Comparison of ENCODE assay signal across 33 cellular contexts in the genomic region with DNA sequence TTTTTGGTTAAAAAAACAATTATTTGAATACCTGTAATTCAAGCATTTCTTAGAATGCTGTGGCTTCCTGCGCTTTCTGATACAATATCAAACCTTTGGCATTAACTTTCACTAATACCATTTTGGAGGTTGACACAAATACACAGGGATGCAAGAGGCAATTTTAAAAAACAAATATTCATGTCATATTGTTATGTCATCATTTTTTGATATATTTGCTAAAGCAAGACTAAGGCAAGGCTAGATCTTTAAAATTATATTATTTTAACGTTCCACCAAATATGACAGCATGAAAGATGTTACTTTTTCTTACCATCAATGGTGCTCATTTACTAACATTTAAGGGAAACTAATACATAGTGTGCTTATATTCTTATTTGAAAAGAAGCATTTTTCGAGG.
DNase-seq lines count a peak whose midpoint lies in the region; ATAC-seq, FAIRE-seq and TF ChIP-seq lines count a peak whose summit lies in the region.
"Had no signal": no experiment of that assay in that cellular context is flagged by ENCODE, and none has a peak within 500 bp of the region (broad histone marks: within the 10 kb centered on the region; RNA-seq: fewer than 3 reads in every experiment).

No MANE protein-coding gene starts in this region.

- H3K27ac ChIP-seq in HepG2 (ENCODE audit: extremely low read length, insufficient read depth, low read length): no peak overlapping the region
- H3K27ac ChIP-seq in right lobe of liver: no peak overlapping the region
- H3K27ac ChIP-seq in A549: no peak overlapping the region
- no peak overlapping the region for H3K27ac ChIP-seq in IMR-90 (ENCODE audit: insufficient read depth, low read length)
- no peak overlapping the region for H3K27ac ChIP-seq in K562 (ENCODE audit: extremely low read depth, low read depth, low read length)
- H3K27ac ChIP-seq: 22Rv1; BLaER1; BLaER1 treated with 17β-estradiol and CSF1 and Interleukin-3, amounts not matched to agents 10 nM and 100 nM; C4-2B had no signal

- H2AK5ac ChIP-seq in IMR-90 (ENCODE audit: low read depth, low read length): no peak overlapping the region

- no peak overlapping the region for H3K18ac ChIP-seq in IMR-90 (ENCODE audit: low read depth, low read length)

- H4K20me1 ChIP-seq in HepG2 (ENCODE audit: insufficient read depth, low read length): 0 out of 2 replicates have a peak, but pooled peaks cover 2% of the 10 kb centered on the region
- no peaks in the 10 kb centered on the region for H4K20me1 ChIP-seq in IMR-90 (ENCODE audit: insufficient read depth, low read length)
- H4K20me1 ChIP-seq in K562 (replicated peaks; ENCODE audit: control insufficient read depth, insufficient read depth, low read length): no peaks in the 10 kb centered on the region
- H4K20me1 ChIP-seq: BLaER1; BLaER1 treated with 17β-estradiol and CSF1 and Interleukin-3, amounts not matched to agents 10 nM and 100 nM had no signal

- CTCF ChIA-PET in HepG2 (lab: Yijun Ruan, JAX; ENCODE audit: low intra/inter-chr PET ratio, low total read pairs) (no interaction called here), A549 (lab: Yijun Ruan, JAX) (no interaction called here), IMR-90 (lab: Yijun Ruan, JAX) (no interaction called here), K562 (lab: Yijun Ruan, JAX; ENCODE audit: low intra/inter-chr PET ratio) (no interaction called here)

- no peak overlapping the region for H3K56ac ChIP-seq in IMR-90 (ENCODE audit: extremely low read depth, insufficient read depth, low read length)

- H4K8ac ChIP-seq in IMR-90 (ENCODE audit: low read depth in 2 of 2, low read length in 2 of 2): no peak overlapping the region

- no peak overlapping the region for H4K91ac ChIP-seq in IMR-90 (ENCODE audit: insufficient read depth, low read depth, low read length)

- H2AK9ac ChIP-seq in IMR-90 (replicated peaks; ENCODE audit: low read depth, low read length, poor library complexity): no peak overlapping the region

- no peak overlapping the region for H3K23ac ChIP-seq in IMR-90 (ENCODE audit: low read depth, low read length)

- no peak overlapping the region for H2BK5ac ChIP-seq in IMR-90 (ENCODE audit: low read depth, low read length, poor library complexity, severe bottlenecking)

- no peaks in the 10 kb centered on the region for H3K9me1 ChIP-seq in IMR-90 (ENCODE audit: insufficient read depth, low read length)
- H3K9me1 ChIP-seq in K562 (ENCODE audit: control insufficient read depth, insufficient read depth, low read length): no peaks in the 10 kb centered on the region

- TF ChIP-seq CTCF in HepG2 (CRISPR knock-in tag; IDR thresholded peaks at IDR 0.05) (no peak), right lobe of liver (IDR thresholded peaks at IDR 0.05) (no peak), A549 (IDR thresholded peaks at IDR 0.05) (no peak), IMR-90 (conservative IDR thresholded peaks at IDR 0.05; ENCODE audit: low read depth, low read length) (no peak), K562 (IDR thresholded peaks at IDR 0.05 in 2 of 3, conservative IDR thresholded peaks at IDR 0.05 in 1 of 3; ENCODE audit: insufficient read depth in 2 of 3, low read depth in 1 of 3, low read length in 3 of 3) (no peak)

- H3K4me1 ChIP-seq in HepG2 (ENCODE audit: insufficient read depth, low read length): no peaks in the 10 kb centered on the region
- no peaks in the 10 kb centered on the region for H3K4me1 ChIP-seq in right lobe of liver
- no peaks in the 10 kb centered on the region for H3K4me1 ChIP-seq in A549
- no peaks in the 10 kb centered on the region for H3K4me1 ChIP-seq in IMR-90 (ENCODE audit: control insufficient read depth, insufficient read depth, low read length)
- H3K4me1 ChIP-seq in K562 (replicated peaks in 1 of 2; ENCODE audit: control insufficient read depth in 2 of 2, insufficient read depth in 2 of 2, low read length in 2 of 2): no peaks in the 10 kb centered on the region
- H3K4me1 ChIP-seq: BE2C, Caco-2 had no signal

- in situ Hi-C loops in HepG2 (cut with HindIII; ENCODE audit: extremely low pct_ligation_motif_present, low pct_unique_long_range_greater_than_20kb) (no loop called here), IMR-90 (cut with MboI; ENCODE audit: low sequenced_read_pairs) (no loop called here), K562 (cut with MboI) (no loop called here)

- no peaks in the 10 kb centered on the region for H3K79me1 ChIP-seq in IMR-90 (ENCODE audit: low read depth in 1 of 2, low read length in 2 of 2)

- DNase-seq in HepG2 (ENCODE audit: low spot score): no peak
- DNase-seq in right lobe of liver: no peak
- no peak for DNase-seq in A549 (ENCODE audit: low read depth in 1 of 2, low spot score in 1 of 2)
- no peak for DNase-seq in IMR-90
- DNase-seq in K562 (ENCODE audit: extremely low read depth in 1 of 4, low spot score in 3 of 4): no peak
- no peak for DNase-seq in SW 1271 (lab: John Stamatoyannopoulos, UW)
- DNase-seq in activated CD4-positive, alpha-beta T cell treated with anti-CD3 and anti-CD28 coated beads for 48 hours: no peak
- DNase-seq: 8988T; ACHN; AML-193; BE2C; C1 segment of cervical spinal cord; Caco-2; Calu3; CD4-positive, alpha-beta memory T cell; CD4-positive, alpha-beta T cell; CD4-positive, CD25-positive, alpha-beta regulatory T cell; CD8-positive, alpha-beta memory T cell; CD8-positive, alpha-beta T cell; COR-L47; DMS 273 treated with DMSO at 0.1 percent for 48 hours; DMS153; DMS53; DMS79; DMS79 treated with DMSO at 0.1 percent for 48 hours; DND-41; EL had no signal

- H3K79me2 ChIP-seq in HepG2 (ENCODE audit: insufficient read depth, low read length) (no peaks in the 10 kb centered on the region), K562 (ENCODE audit: control insufficient read depth, insufficient read depth, low read length) (no peaks in the 10 kb centered on the region)

- H3K4me3 ChIP-seq in HepG2 (replicated peaks in 1 of 3; ENCODE audit: insufficient read depth in 1 of 3, low read depth in 2 of 3, low read length in 3 of 3) (no peak overlapping the region), right lobe of liver (no peak overlapping the region), A549 (no peak overlapping the region), IMR-90 (ENCODE audit: insufficient read depth, low read depth, low read length) (no peak overlapping the region), K562 (no peak overlapping the region)
- H3K4me3 ChIP-seq: BLaER1; BLaER1 treated with 17β-estradiol and CSF1 and Interleukin-3, amounts not matched to agents 10 nM and 100 nM had no signal

- H4K5ac ChIP-seq in IMR-90 (ENCODE audit: low read depth, low read length): no peak overlapping the region

- BruUV-seq in HepG2 (replicated peaks; lab: Mats Ljungman, UMichigan) (no TSS peak), IMR-90 (replicated peaks; lab: Mats Ljungman, UMichigan) (no TSS peak), K562 (replicated peaks; lab: Mats Ljungman, UMichigan) (no TSS peak)

- TF ChIP-seq RAD21 in HepG2 (CRISPR knock-in tag; IDR thresholded peaks at IDR 0.05) (no peak), A549 (conservative IDR thresholded peaks at IDR 0.05 in 1 of 2, IDR thresholded peaks at IDR 0.05 in 1 of 2) (no peak), IMR-90 (IDR thresholded peaks at IDR 0.05; ENCODE audit: low read length) (no peak), K562 (CRISPR knock-in tag; conservative IDR thresholded peaks at IDR 0.05 in 1 of 2, IDR thresholded peaks at IDR 0.05 in 1 of 2) (no peak)

- no peak for ATAC-seq in HepG2
- ATAC-seq in right lobe of liver: no peak
- no peak for ATAC-seq in A549
- ATAC-seq in IMR-90 (ENCODE audit: low read depth): no peak
- ATAC-seq in K562: no peak
- no peak for ATAC-seq in GM21423 (IDR thresholded peaks at IDR 0.05; ENCODE audit: unreplicated experiment)
- ATAC-seq: CD8-positive, alpha-beta T cell had no signal

- TF ChIP-seq POLR2A in HepG2 (IDR thresholded peaks at IDR 0.05; ENCODE audit: insufficient read depth in 1 of 2, low read depth in 2 of 2, low read length in 2 of 2) (no peak), right lobe of liver (IDR thresholded peaks at IDR 0.05) (no peak), A549 (IDR thresholded peaks at IDR 0.05; ENCODE audit: low read length) (no peak), IMR-90 (IDR thresholded peaks at IDR 0.05; ENCODE audit: low read depth, low read length) (no peak), K562 (conservative IDR thresholded peaks at IDR 0.05) (no peak)

- H3K4me2 ChIP-seq in HepG2 (ENCODE audit: low read depth, low read length) (no peak overlapping the region), A549 (no peak overlapping the region), IMR-90 (ENCODE audit: low read depth, low read length) (no peak overlapping the region), K562 (ENCODE audit: insufficient read depth, low read length) (no peak overlapping the region)
- H3K4me2 ChIP-seq: BLaER1; BLaER1 treated with 17β-estradiol and CSF1 and Interleukin-3, amounts not matched to agents 10 nM and 100 nM had no signal

- no peak overlapping the region for H3K14ac ChIP-seq in IMR-90 (replicated peaks; ENCODE audit: low read depth, low read length)

- no peak for FAIRE-seq in HepG2 (lab: Jason Lieb, UNC)
- no peak for FAIRE-seq in A549 (lab: Jason Lieb, UNC)
- no peak for FAIRE-seq in K562 (lab: Jason Lieb, UNC)
- FAIRE-seq: D721Med had no signal

- TF ChIP-seq EP300 in HepG2 (IDR thresholded peaks at IDR 0.05; ENCODE audit: low read depth in 2 of 2, low read length in 2 of 2): no peak
- TF ChIP-seq EP300 in HepG2 (CRISPR knock-in tag; IDR thresholded peaks at IDR 0.05; ENCODE audit: borderline replicate concordance): no peak
- no peak for TF ChIP-seq EP300 in A549 (IDR thresholded peaks at IDR 0.05)
- no peak for TF ChIP-seq EP300 in K562 (IDR thresholded peaks at IDR 0.05; ENCODE audit: low read length)

- H3K9ac ChIP-seq in HepG2 (ENCODE audit: insufficient read depth, low read depth, low read length) (no peak overlapping the region), IMR-90 (ENCODE audit: low read depth, low read length) (no peak overlapping the region), K562 (ENCODE audit: insufficient read depth in 1 of 2, low read depth in 2 of 2, low read length in 2 of 2) (no peak overlapping the region)
- H3K9ac ChIP-seq: BLaER1; BLaER1 treated with 17β-estradiol and CSF1 and Interleukin-3, amounts not matched to agents 10 nM and 100 nM had no signal

- H3K9me3 ChIP-seq in HepG2 (ENCODE audit: low read length) (no peaks in the 10 kb centered on the region), right lobe of liver (no peaks in the 10 kb centered on the region), A549 (no peaks in the 10 kb centered on the region), IMR-90 (ENCODE audit: control insufficient read depth, insufficient read depth, low read length) (no peaks in the 10 kb centered on the region), K562 (replicated peaks; ENCODE audit: control insufficient read depth, insufficient read depth, low read depth, low read length) (no peaks in the 10 kb centered on the region)
- H3K9me3 ChIP-seq: BE2C; BLaER1; BLaER1 treated with 17β-estradiol and CSF1 and Interleukin-3, amounts not matched to agents 10 nM and 100 nM; Caco-2 had no signal

- H3K27me3 ChIP-seq in HepG2 (ENCODE audit: control insufficient read depth in 1 of 2, insufficient read depth in 2 of 2, low read length in 2 of 2): no peaks in the 10 kb centered on the region
- no peaks in the 10 kb centered on the region for H3K27me3 ChIP-seq in right lobe of liver
- no peaks in the 10 kb centered on the region for H3K27me3 ChIP-seq in IMR-90 (ENCODE audit: control insufficient read depth, insufficient read depth, low read length)
- no peaks in the 10 kb centered on the region for H3K27me3 ChIP-seq in K562 (ENCODE audit: control insufficient read depth in 2 of 2, insufficient read depth in 2 of 2, low read length in 2 of 2)
- H3K27me3 ChIP-seq: BE2C; BLaER1; BLaER1 treated with 17β-estradiol and CSF1 and Interleukin-3, amounts not matched to agents 10 nM and 100 nM had no signal

- H2BK15ac ChIP-seq in IMR-90 (ENCODE audit: low read depth, low read length): no peak overlapping the region

- no peak overlapping the region for H2BK120ac ChIP-seq in IMR-90 (ENCODE audit: low read depth, low read length)

- intact Hi-C loops in HepG2 (cut with micrococcal nuclease; ENCODE audit: unreplicated experiment): no loop called here
- intact Hi-C loops in right lobe of liver (cut with DNase I): no loop called here
- intact Hi-C loops in IMR-90 (cut with micrococcal nuclease): no loop called here
- intact Hi-C loops in K562 (cut with micrococcal nuclease): no loop called here

- dilution Hi-C loops in IMR-90 (cut with HindIII; ENCODE audit: low sequenced_read_pairs, unreplicated experiment): no loop called here

- H2AFZ ChIP-seq in HepG2 (ENCODE audit: low read length): no peak overlapping the region
- H2AFZ ChIP-seq in IMR-90 (replicated peaks; ENCODE audit: low read length, poor library complexity): no peak overlapping the region
- H2AFZ ChIP-seq in K562 (ENCODE audit: low read depth, low read length): no peak overlapping the region

- POLR2A ChIA-PET in HepG2 (lab: Yijun Ruan, JAX): no interaction called here
- POLR2A ChIA-PET in A549 (lab: Yijun Ruan, JAX): no interaction called here
- POLR2A ChIA-PET in IMR-90 (lab: Charles Lee; ENCODE audit: unreplicated experiment): no interaction called here
- POLR2A ChIA-PET in K562 (lab: Yijun Ruan, JAX): no interaction called here

- H2BK20ac ChIP-seq in IMR-90 (ENCODE audit: low read depth, low read length): no peak overlapping the region

- 97% methylated on average over 3 of the region's 3 CpGs for WGBS in HepG2 (ENCODE audit: low lambda C conversion rate)
- WGBS in right lobe of liver (ENCODE audit: insufficient coverage, low coverage, low lambda C conversion rate, missing lambda C conversion rate): 94% methylated on average over 3 of the region's 3 CpGs
- WGBS in A549 (ENCODE audit: missing lambda C conversion rate): 79% methylated on average over 3 of the region's 3 CpGs
- WGBS in IMR-90 (ENCODE audit: extremely low coverage in 2 of 2, insufficient read length in 1 of 2), 2 experiments: no CpG with 5 or more reads among the region's 3 CpGs
- WGBS in K562 (ENCODE audit: insufficient coverage, low coverage, missing lambda C conversion rate): 12% methylated on average over 3 of the region's 3 CpGs

- no peak overlapping the region for H3K4ac ChIP-seq in IMR-90 (ENCODE audit: low read depth, low read length)

- H3K36me3 ChIP-seq in HepG2 (replicated peaks in 1 of 2; ENCODE audit: control insufficient read depth in 1 of 2, insufficient read depth in 2 of 2, low read length in 2 of 2) (peaks cover 1 to 28% of the 10 kb centered on the region in 2 experiments; a peak in 3 of 5 replicates), right lobe of liver (peaks cover 0 to 10% (median 0%) of the 10 kb centered on the region in 4 donors), IMR-90 (ENCODE audit: control insufficient read depth, insufficient read depth, low read length) (no peaks in the 10 kb centered on the region), K562 (ENCODE audit: control insufficient read depth, insufficient read depth, low read length) (no peaks in the 10 kb centered on the region)
- H3K36me3 ChIP-seq: BE2C had no signal
